8 cellular contexts compared by ENCODE assay signal in genomic region chr3:40452876-40453730, GRCh38. TPM values are rescaled to one million over a fixed set of nuclear protein-coding genes. Genes with fewer than 3 reads are reported as not detected.
DNase-seq lines count a peak whose midpoint lies in the region; ATAC-seq and TF ChIP-seq lines count a peak whose summit lies in the region.

No MANE protein-coding gene starts in this region.

- 0 to 1% methylated on average over 13 to 41 of the region's 41 CpGs for WGBS in endodermal cell (ENCODE audit: insufficient coverage in 1 of 2, insufficient read length in 1 of 2), 2 experiments
- no CpG with 5 or more reads among the region's 41 CpGs for WGBS in mesendoderm (ENCODE audit: extremely low coverage, insufficient coverage, low lambda C conversion rate)

- no peak overlapping the region for H2BK120ac ChIP-seq in mesendoderm (ENCODE audit: low read depth, low read length)

- H3K36me3 ChIP-seq in HUES48 (ENCODE audit: control insufficient read depth, insufficient read depth, low read length) (peaks cover 4% of the 10 kb centered on the region), NT2/D1 (ENCODE audit: insufficient read depth, insufficient read length, low read length) (peaks cover 11% of the 10 kb centered on the region), endodermal cell (ENCODE audit: control insufficient read depth, insufficient read depth, low read length) (peaks cover 5% of the 10 kb centered on the region), mesendoderm (ENCODE audit: control insufficient read depth, insufficient read depth, low read length) (no peaks in the 10 kb centered on the region)

- H3K4ac ChIP-seq in mesendoderm (ENCODE audit: low read depth, low read length): no peak overlapping the region

- H2BK5ac ChIP-seq in mesendoderm (ENCODE audit: low read length): peak overlapping the region; percentile 74

- peak overlapping the region; percentile 81 for H3K4me3 ChIP-seq in HUES48 (ENCODE audit: low read depth, low read length)
- peak overlapping the region; percentile 74 for H3K4me3 ChIP-seq in NT2/D1 (ENCODE audit: insufficient read length, low read depth)
- H3K4me3 ChIP-seq in endodermal cell (ENCODE audit: low read length): peak overlapping the region; percentile 90
- peak overlapping the region; percentile 92 for H3K4me3 ChIP-seq in mesendoderm (ENCODE audit: low read length)

- H3K27me3 Mint-ChIP-seq in Calu3 (ENCODE audit: unreplicated experiment) (no peaks in the 10 kb centered on the region), endodermal cell (ENCODE audit: insufficient read depth) (peaks cover 2% of the 10 kb centered on the region)

- no peaks in the 10 kb centered on the region for H3K9me3 ChIP-seq in HUES48 (ENCODE audit: control insufficient read depth, insufficient read depth, low read length)
- H3K9me3 ChIP-seq in NT2/D1 (ENCODE audit: insufficient read depth, low read length): no peaks in the 10 kb centered on the region
- no peaks in the 10 kb centered on the region for H3K9me3 ChIP-seq in endodermal cell (ENCODE audit: control insufficient read depth, low read length)

- H3K9ac ChIP-seq in HUES48 (ENCODE audit: low read depth, low read length) (peak overlapping the region; percentile 89), NT2/D1 (ENCODE audit: insufficient read length, low read depth) (peak overlapping the region; percentile 85), endodermal cell (ENCODE audit: extremely low read depth, low read length, poor library complexity, severe bottlenecking) (peak overlapping the region; percentile 86), mesendoderm (ENCODE audit: low read length) (peak overlapping the region; percentile 91)

- peak overlapping the region; percentile 96 for H3K23ac ChIP-seq in mesendoderm (ENCODE audit: low read length)

- H3K36me3 Mint-ChIP-seq in Calu3 (ENCODE audit: insufficient read depth, unreplicated experiment) (peaks cover 42% of the 10 kb centered on the region), endodermal cell (ENCODE audit: low read depth) (peaks cover 6% of the 10 kb centered on the region)

- H3K27ac ChIP-seq in HUES48 (ENCODE audit: low read depth, low read length) (peak overlapping the region; percentile 93), endodermal cell (ENCODE audit: low read depth, low read length) (peak overlapping the region; percentile 92), mesendoderm (ENCODE audit: low read depth, low read length) (no peak overlapping the region)

- H3K4me1 ChIP-seq in HUES48 (ENCODE audit: control insufficient read depth, insufficient read depth, low read length) (0 out of 2 replicates have a peak, but pooled peaks cover 3% of the 10 kb centered on the region), NT2/D1 (ENCODE audit: insufficient read depth, insufficient read length) (no peaks in the 10 kb centered on the region), endodermal cell (ENCODE audit: control insufficient read depth, insufficient read depth, low read length) (no peaks in the 10 kb centered on the region), mesendoderm (ENCODE audit: control insufficient read depth, low read depth, low read length) (no peaks in the 10 kb centered on the region)

- peak overlapping the region; percentile 96 for H3K56ac ChIP-seq in mesendoderm (ENCODE audit: low read length)

- peaks cover 23% of the 10 kb centered on the region for H3K4me1 Mint-ChIP-seq in Calu3 (ENCODE audit: low read depth, unreplicated experiment)
- peaks cover 13% of the 10 kb centered on the region for H3K4me1 Mint-ChIP-seq in endodermal cell

- peak overlapping the region; percentile 20 for H3K18ac ChIP-seq in mesendoderm (ENCODE audit: low read length)

- BruUV-seq in Calu3 (replicated peaks; lab: Mats Ljungman, UMichigan): no TSS peak

- CTCF ChIA-PET in Calu3 (lab: Charles Lee): interaction anchor here (0.7 to 0.9 kb wide), 2 partner anchors 12 to 65 kb away, joined by 3 to 5 read pairs; no protein-coding TSS in a partner anchor

- peaks cover 9% of the 10 kb centered on the region for H3K79me2 ChIP-seq in mesendoderm (ENCODE audit: control insufficient read depth, insufficient read depth, low read length)

- intact Hi-C loops in Calu3 (cut with micrococcal nuclease; ENCODE audit: unreplicated experiment): loop anchor here (1.0 kb wide), 1 partner anchor 126 kb away; no protein-coding TSS in a partner anchor

- H3K27me3 ChIP-seq in HUES48 (ENCODE audit: control insufficient read depth, insufficient read depth, low read length) (no peaks in the 10 kb centered on the region), NT2/D1 (ENCODE audit: insufficient read depth, insufficient read length) (no peaks in the 10 kb centered on the region), endodermal cell (ENCODE audit: control insufficient read depth, insufficient read depth, low read length, poor library complexity, severe bottlenecking) (no peaks in the 10 kb centered on the region), mesendoderm (ENCODE audit: insufficient read depth, low read length, poor library complexity) (no peaks in the 10 kb centered on the region)

- peak; percentile 94 for ATAC-seq in GM21423 (IDR thresholded peaks at IDR 0.05; ENCODE audit: unreplicated experiment)

- no peaks in the 10 kb centered on the region for H3K9me3 Mint-ChIP-seq in Calu3 (ENCODE audit: low read depth, unreplicated experiment)
- no peaks in the 10 kb centered on the region for H3K9me3 Mint-ChIP-seq in endodermal cell

- DNase-seq in Calu3 (peak; percentile 95), NT2/D1 (ENCODE audit: low read depth, low spot score) (peak; percentile 99), endodermal cell (peak; percentile 99), mesendoderm (peak; percentile 100)
- peak; percentile 92 for DNase-seq in activated CD8-positive, alpha-beta memory T cell treated with anti-CD3 and anti-CD28 coated beads, Interleukin-2, amount 50 U/mL, for 24 hours (ENCODE audit: extremely low read depth)
- peak; percentile 89 for DNase-seq in stimulated activated CD8-positive, alpha-beta memory T cell treated with anti-CD3 and anti-CD28 coated beads, Interleukin-12 subunit alpha, Interleukin-12 subunit beta, amount 100 ng/mL, for 4 hours (ENCODE audit: low read depth)

- no peak overlapping the region for H4K8ac ChIP-seq in mesendoderm (ENCODE audit: low read depth, low read length)

- no peak overlapping the region for H2AK5ac ChIP-seq in mesendoderm (ENCODE audit: low read length)

- peak overlapping the region; percentile 95 for H3K4me2 ChIP-seq in mesendoderm (ENCODE audit: low read length)

- no peak for TF ChIP-seq CTCF in Calu3 (IDR thresholded peaks at IDR 0.05; ENCODE audit: unreplicated experiment)
- no peak for TF ChIP-seq CTCF in endodermal cell (conservative IDR thresholded peaks at IDR 0.05)

- H4K5ac ChIP-seq in mesendoderm (ENCODE audit: low read length): peak overlapping the region; percentile 47

- H3K27ac Mint-ChIP-seq in Calu3 (ENCODE audit: unreplicated experiment) (peak overlapping the region; percentile 57), endodermal cell (peak overlapping the region; percentile 97)

- no peaks in the 10 kb centered on the region for H3K79me1 ChIP-seq in mesendoderm (ENCODE audit: low read length)

- H2BK15ac ChIP-seq in mesendoderm (replicated peaks; ENCODE audit: low read depth): no peak overlapping the region

- peak overlapping the region; percentile 78 for H3K4me3 Mint-ChIP-seq in Calu3 (ENCODE audit: low read depth, unreplicated experiment)
- H3K4me3 Mint-ChIP-seq in endodermal cell: peak overlapping the region; percentile 83

RNA-seq across cellular contexts. Expression of gene RPL14, which starts 4.0 kb away (rescaled TPM):
- 1,147 and 1,349 TPM in 2 replicates for total RNA-seq in Calu3 (2022)
- total RNA-seq in endodermal cell: 1,000 to 10,000 TPM; 1,691 to 2,241 TPM
- 1,100 TPM for polyA plus RNA-seq in endodermal cell (2013, experiment 1 of 2)
- polyA plus RNA-seq in endodermal cell (2013, experiment 2 of 2): 1,049 TPM
- polyA plus RNA-seq in mesendoderm (2013, experiment 1 of 2): 1,878 TPM
- 1,871 TPM for polyA plus RNA-seq in mesendoderm (2013, experiment 2 of 2)

RNA-seq across cellular contexts. Expression of gene ZNF619, which starts 23.8 kb away (rescaled TPM):
- 8.3 and 8.4 TPM in 2 replicates for total RNA-seq in Calu3 (2022)
- total RNA-seq in endodermal cell: 10 to 100 TPM in 1 of 2 donors, 1 to 10 TPM in 1; 6.9 to 13.7 TPM
- 2.6 TPM for polyA plus RNA-seq in endodermal cell (2013, experiment 1 of 2)
- polyA plus RNA-seq in endodermal cell (2013, experiment 2 of 2): 2.4 TPM
- 4.5 TPM for polyA plus RNA-seq in mesendoderm (2013, experiment 1 of 2)
- polyA plus RNA-seq in mesendoderm (2013, experiment 2 of 2): 4.0 TPM

RNA-seq across cellular contexts. Expression of gene ZNF620, which starts 52.7 kb away (rescaled TPM):
- total RNA-seq in Calu3 (2022): 11.3 and 13.6 TPM in 2 replicates
- 10 to 100 TPM; 17.0 to 19.3 TPM for total RNA-seq in endodermal cell
- polyA plus RNA-seq in endodermal cell (2013, experiment 1 of 2): 13.3 TPM
- 12.2 TPM for polyA plus RNA-seq in endodermal cell (2013, experiment 2 of 2)
- 8.6 TPM for polyA plus RNA-seq in mesendoderm (2013, experiment 1 of 2)
- polyA plus RNA-seq in mesendoderm (2013, experiment 2 of 2): 8.9 TPM
